In genomic region chr3:132288357-132288756, GRCh38 we compare ENCODE assay signal across 20 cellular contexts. TPM values are rescaled to one million over a fixed set of nuclear protein-coding genes. Genes with fewer than 3 reads are reported as not detected.
DNase-seq lines count a peak whose midpoint lies in the region; FAIRE-seq and TF ChIP-seq lines count a peak whose summit lies in the region.
"Had no signal": no experiment of that assay in that cellular context is flagged by ENCODE, and none has a peak within 500 bp of the region (broad histone marks: within the 10 kb centered on the region; RNA-seq: fewer than 3 reads in every experiment).

No MANE protein-coding gene starts in this region.

- peaks cover 2% of the 10 kb centered on the region; the same call in 1 of the 2 replicates for H3K23me2 ChIP-seq in H1 (ENCODE audit: low read depth, low read length)

- no peaks in the 10 kb centered on the region for H4K20me1 ChIP-seq in BLaER1 treated with 17β-estradiol and CSF1 and Interleukin-3, amounts not matched to agents 10 nM and 100 nM
- no peaks in the 10 kb centered on the region for H4K20me1 ChIP-seq in H1 (replicated peaks in 1 of 2; ENCODE audit: control insufficient read depth in 1 of 2, insufficient read depth in 2 of 2, low read length in 2 of 2)

- H2BK120ac ChIP-seq in H1 (replicated peaks; ENCODE audit: low read depth, low read length), result no peak overlapping the region

- no peak overlapping the region for H2BK12ac ChIP-seq in H1 (ENCODE audit: low read depth, low read length)

- H3K18ac ChIP-seq in H1 (ENCODE audit: extremely low read depth, low read length), result no peak overlapping the region

- TF ChIP-seq POLR2A in H1 (IDR thresholded peaks at IDR 0.05; ENCODE audit: control extremely low read depth in 1 of 2, low read depth in 2 of 2, low read length in 2 of 2), result no peak

- no peak overlapping the region for H2BK15ac ChIP-seq in H1 (ENCODE audit: low read length)

- H3K4ac ChIP-seq in H1 (replicated peaks; ENCODE audit: insufficient read length, low read depth, low read length), result no peak overlapping the region

- peak; percentile 73 for DNase-seq in NCI-H226
- no peak for DNase-seq in H1 (ENCODE audit: low read depth in 1 of 2, low spot score in 2 of 2)
- DNase-seq in fibroblast of villous mesenchyme (ENCODE audit: low read depth), result peak; percentile 57
- DNase-seq in DMS79 (lab: John Stamatoyannopoulos, UW), result no peak
- DNase-seq in iPS-NIHi11 (ENCODE audit: low spot score), result no peak
- DNase-seq in substantia nigra (lab: John Stamatoyannopoulos, UW), result no peak
- no peak for DNase-seq in midbrain (lab: John Stamatoyannopoulos, UW)
- DNase-seq: C1 segment of cervical spinal cord; CD8-positive, alpha-beta memory T cell; H7; MM.1S; NCI-H1092; NCI-H146; NCI-H2081; NCI-H748 treated with DMSO at 0.1 percent for 48 hours; NK-92 treated with Interleukin-12 subunit alpha and Interleukin-12 subunit beta, amount 100 ng/mL, for 24 hours; Peyer's patch had no signal

- H3K27ac ChIP-seq in BLaER1 treated with 17β-estradiol and CSF1 and Interleukin-3, amounts not matched to agents 10 nM and 100 nM, result peak overlapping the region in 9 of 11 experiments; percentile 21 to 95 (median 91); a peak in 12 of 22 replicates
- H3K27ac ChIP-seq in H1 (ENCODE audit: low read depth, low read length) (no peak overlapping the region), substantia nigra (ENCODE audit: low read depth, low read length, poor library complexity, severe bottlenecking) (no peak overlapping the region)
- H3K27ac ChIP-seq: A549, Peyer's patch had no signal

- no peak overlapping the region for H2AK5ac ChIP-seq in H1 (ENCODE audit: low read depth, low read length)

- POLR2A ChIA-PET in H1 (lab: Charles Lee; ENCODE audit: partially characterized antibody), result no interaction called here

- no peak overlapping the region for H4K91ac ChIP-seq in H1 (replicated peaks; ENCODE audit: insufficient read length, low read length)

- H3K4me2 ChIP-seq in BLaER1 treated with 17β-estradiol and CSF1 and Interleukin-3, amounts not matched to agents 10 nM and 100 nM, result peak overlapping the region in 4 of 11 experiments; percentile 17 to 91 (median 82); a peak in 8 of 22 replicates
- no peak overlapping the region for H3K4me2 ChIP-seq in H1 (ENCODE audit: insufficient read depth in 1 of 2, low read depth in 2 of 2, low read length in 2 of 2)
- H3K4me2 ChIP-seq: A549 had no signal

- H2BK5ac ChIP-seq in H1 (ENCODE audit: low read depth, low read length), result no peak overlapping the region

- WGBS in H1 (ENCODE audit: extremely low coverage in 1 of 2, insufficient coverage in 1 of 2, insufficient read length in 1 of 2, insufficient replicate concordance in 2 of 2, low coverage in 1 of 2, low lambda C conversion rate in 2 of 2, missing lambda C conversion rate in 1 of 2), 2 experiments, result 95% methylated on average over 2 of the region's 2 CpGs; no CpG with 5 or more reads in 1 of the 2 experiments

- H3K23ac ChIP-seq in H1 (ENCODE audit: insufficient read length), result no peak overlapping the region

- no peak overlapping the region for H3K14ac ChIP-seq in H1 (ENCODE audit: insufficient read length)

- peaks cover 0 to 14% (median 0%) of the 10 kb centered on the region in 11 experiments; a peak in 3 of 22 replicates for H3K36me3 ChIP-seq in BLaER1 treated with 17β-estradiol and CSF1 and Interleukin-3, amounts not matched to agents 10 nM and 100 nM
- H3K36me3 ChIP-seq in H1 (ENCODE audit: control insufficient read depth in 2 of 4, insufficient read depth in 4 of 4, low read length in 3 of 4), result no peaks in the 10 kb centered on the region
- H3K36me3 ChIP-seq: Peyer's patch had no signal

- H3K79me1 ChIP-seq in H1 (ENCODE audit: low read depth, low read length), result no peaks in the 10 kb centered on the region

- no peak for TF ChIP-seq RAD21 in H1 (IDR thresholded peaks at IDR 0.05 in 1 of 2, conservative IDR thresholded peaks at IDR 0.05 in 1 of 2; ENCODE audit: low read depth in 2 of 2, low read length in 2 of 2)

- no peak for TF ChIP-seq EP300 in H1 (IDR thresholded peaks at IDR 0.05; ENCODE audit: borderline replicate concordance in 1 of 2, low read depth in 2 of 2, low read length in 2 of 2)

- no peak overlapping the region for H3K4me3 ChIP-seq in BLaER1 treated with 17β-estradiol and CSF1 and Interleukin-3, amounts not matched to agents 10 nM and 100 nM
- H3K4me3 ChIP-seq in H1 (ENCODE audit: extremely low read depth in 1 of 4, insufficient read depth in 2 of 4, low read depth in 3 of 4, low read length in 4 of 4), result no peak overlapping the region
- no peak overlapping the region for H3K4me3 ChIP-seq in fibroblast of villous mesenchyme (ENCODE audit: low read depth, low read length)
- H3K4me3 ChIP-seq: A549, Peyer's patch had no signal

- peak; percentile 55 for FAIRE-seq in H1 (lab: Jason Lieb, UNC)
- FAIRE-seq: A549, D721Med had no signal

- H4K5ac ChIP-seq in H1 (ENCODE audit: insufficient read length, low read depth, low read length), result no peak overlapping the region

- CTCF ChIA-PET in H1 (lab: Charles Lee; ENCODE audit: partially characterized antibody), result interaction anchor here (1.0 to 3.0 kb wide), 4 partner anchors 37 to 108 kb away, joined by 3 to 14 read pairs (median 3); no protein-coding TSS in a partner anchor

- TF ChIP-seq CTCF in H1 (IDR thresholded peaks at IDR 0.05; ENCODE audit: control extremely low read depth in 1 of 3, insufficient read depth in 1 of 3, low read depth in 1 of 3, low read length in 3 of 3) (no peak), fibroblast of villous mesenchyme (IDR thresholded peaks at IDR 0.05; ENCODE audit: insufficient read depth, low read depth, low read length) (no peak)

- H3K9ac ChIP-seq in BLaER1 treated with 17β-estradiol and CSF1 and Interleukin-3, amounts not matched to agents 10 nM and 100 nM, result no peak overlapping the region
- no peak overlapping the region for H3K9ac ChIP-seq in H1 (replicated peaks in 1 of 4; ENCODE audit: extremely low read depth in 1 of 4, low read depth in 3 of 4, low read length in 3 of 4)

- H3K79me2 ChIP-seq in H1 (ENCODE audit: control insufficient read depth in 1 of 2, insufficient read depth in 2 of 2, low read length in 2 of 2), result no peaks in the 10 kb centered on the region

- no peak overlapping the region for H4K8ac ChIP-seq in H1 (ENCODE audit: extremely low read depth, insufficient read depth, low read length)

- no peaks in the 10 kb centered on the region for H3K27me3 ChIP-seq in BLaER1 treated with 17β-estradiol and CSF1 and Interleukin-3, amounts not matched to agents 10 nM and 100 nM
- H3K27me3 ChIP-seq in H1 (replicated peaks in 1 of 4; ENCODE audit: control insufficient read depth in 3 of 4, extremely low read depth in 1 of 4, insufficient read depth in 3 of 4, low read length in 3 of 4), result no peaks in the 10 kb centered on the region
- H3K27me3 ChIP-seq: Peyer's patch had no signal

- no peak overlapping the region for H3K56ac ChIP-seq in H1 (replicated peaks; ENCODE audit: insufficient read length, low read depth, low read length)

- peaks cover 0 to 100% (median 82%) of the 10 kb centered on the region in 10 experiments; a peak in 17 of 20 replicates for H3K4me1 ChIP-seq in BLaER1 treated with 17β-estradiol and CSF1 and Interleukin-3, amounts not matched to agents 10 nM and 100 nM
- H3K4me1 ChIP-seq in H1 (replicated peaks in 1 of 4; ENCODE audit: control insufficient read depth in 3 of 4, insufficient read depth in 4 of 4, low read length in 3 of 4), result peaks cover 9 to 22% (median 11%) of the 10 kb centered on the region in 4 experiments

- no peak overlapping the region for H2BK20ac ChIP-seq in H1 (ENCODE audit: low read length)

- H3K9me3 ChIP-seq in BLaER1 treated with 17β-estradiol and CSF1 and Interleukin-3, amounts not matched to agents 10 nM and 100 nM (replicated peaks in 1 of 11), result peaks cover 0 to 80% (median 13%) of the 10 kb centered on the region in 11 experiments; a peak in 15 of 22 replicates
- H3K9me3 ChIP-seq in H1 (ENCODE audit: insufficient read depth in 2 of 2, low read depth in 1 of 2, low read length in 1 of 2), result no peaks in the 10 kb centered on the region
- H3K9me3 ChIP-seq: A549 had no signal

- no peak overlapping the region for H2AFZ ChIP-seq in H1 (ENCODE audit: low read length)

TF ChIP-seq in H1, 55 proteins besides CTCF, POLR2A, EP300 and RAD21 (continues in another document):
- no peak for TF ChIP-seq SAP30 (IDR thresholded peaks at IDR 0.05; ENCODE audit: insufficient read depth, insufficient replicate concordance, low read length)
- no peak for TF ChIP-seq FOSL1 (IDR thresholded peaks at IDR 0.05; ENCODE audit: insufficient read depth, low read depth, low read length)

RNA-seq across cellular contexts. Expression of gene ACP3, which starts 28.9 kb away (rescaled TPM):
- 1.2 and 2.4 TPM in 2 replicates for total RNA-seq in H1 (2021; fragmentation: NEBNext Ultra II Directional; extraction: Animal tissue kit (Norgen Biotek cat#: 25700))
- 0.67 and 1.4 TPM in 2 replicates for polyA plus RNA-seq in H1 (2011; rRNA removed)
- polyA plus RNA-seq in H1 (2011; cell fraction: cytosol; rRNA removed), result 1.00 TPM
- 1.5 TPM for polyA plus RNA-seq in H1 (2011; cell fraction: nucleus; rRNA removed)
- 2.1 to 4.3 TPM (median 2.6 TPM) in 4 replicates for polyA plus RNA-seq in H1 (2012, experiment 1 of 2)
- 0.33 TPM for polyA plus RNA-seq in H1 (2012, experiment 2 of 2)
- polyA plus RNA-seq in H1 (2013, experiment 1 of 2), result 3.4 TPM
- 3.1 TPM for polyA plus RNA-seq in H1 (2013, experiment 2 of 2)
- polyA minus RNA-seq in H1 (2011; rRNA and poly(A)+ RNA removed), result 2.6 and 4.8 TPM in 2 replicates
- polyA minus RNA-seq in H1 (2011; cell fraction: cytosol; rRNA and poly(A)+ RNA removed), result 0.73 TPM
- polyA minus RNA-seq in H1 (2011; cell fraction: nucleus; rRNA and poly(A)+ RNA removed), result 4.0 TPM
- total RNA-seq in fibroblast of villous mesenchyme, result 2.3 and 10.8 TPM in 2 replicates
- total RNA-seq: CD8-positive, alpha-beta memory T cell had no signal
- polyA plus RNA-seq: CD8-positive, alpha-beta memory T cell had no signal

Comparison
In these comparisons a context has a peak if more than half of its experiments do, and no peak if none do; other contexts are left out.
1. H3K27ac ChIP-seq: peak in BLaER1 treated with 17β-estradiol and CSF1 and Interleukin-3, amounts not matched to agents 10 nM and 100 nM (9 of 11); none in H1 (single experiment) and substantia nigra (single experiment).
2. DNase-seq: peak in NCI-H226 (single experiment) and fibroblast of villous mesenchyme (single experiment); none in H1 (0 of 2), DMS79 (single experiment), iPS-NIHi11 (single experiment), substantia nigra (0 of 49) and midbrain (single experiment).